In genomic region chr12:63150255-63151060, GRCh38 we compare ENCODE assay signal across 9 cellular contexts. TPM values are rescaled to one million over a fixed set of nuclear protein-coding genes. Genes with fewer than 3 reads are reported as not detected.
A peak's percentile ranks its signal among the peaks of the same experiment; 100 is the strongest.
DNase-seq lines count a peak whose midpoint lies in the region; ATAC-seq lines count a peak whose summit lies in the region.
"Had no signal": no experiment of that assay in that cellular context is flagged by ENCODE, and none has a peak within 500 bp of the region (broad histone marks: within the 10 kb centered on the region; RNA-seq: fewer than 3 reads in every experiment).

No MANE protein-coding gene starts in this region.

- H3K36me3 Mint-ChIP-seq in activated naive CD4-positive, alpha-beta T cell treated with anti-CD3 and anti-CD28 coated beads for 36 hours (ENCODE audit: low read depth) = no peaks in the 10 kb centered on the region
- peaks cover 6% of the 10 kb centered on the region for H3K36me3 Mint-ChIP-seq in activated naive CD4-positive, alpha-beta T cell treated with anti-CD3 and anti-CD28 coated beads, Interleukin-2, amount 10 ng/mL, durations not matched to agents 7 days and 5 days

- no peak overlapping the region for H3K4me3 Mint-ChIP-seq in activated naive CD4-positive, alpha-beta T cell treated with anti-CD3 and anti-CD28 coated beads for 36 hours
- no peak overlapping the region for H3K4me3 Mint-ChIP-seq in activated naive CD4-positive, alpha-beta T cell treated with anti-CD3 and anti-CD28 coated beads, Interleukin-2, amount 10 ng/mL, durations not matched to agents 7 days and 5 days

- no peak overlapping the region for H3K27ac Mint-ChIP-seq in activated naive CD4-positive, alpha-beta T cell treated with anti-CD3 and anti-CD28 coated beads for 36 hours
- H3K27ac Mint-ChIP-seq in activated naive CD4-positive, alpha-beta T cell treated with anti-CD3 and anti-CD28 coated beads, Interleukin-2, amount 10 ng/mL, durations not matched to agents 7 days and 5 days = no peak overlapping the region

- H3K9me3 Mint-ChIP-seq in activated naive CD4-positive, alpha-beta T cell treated with anti-CD3 and anti-CD28 coated beads for 36 hours = no peaks in the 10 kb centered on the region
- no peaks in the 10 kb centered on the region for H3K9me3 Mint-ChIP-seq in activated naive CD4-positive, alpha-beta T cell treated with anti-CD3 and anti-CD28 coated beads, Interleukin-2, amount 10 ng/mL, durations not matched to agents 7 days and 5 days

- H3K27me3 Mint-ChIP-seq in activated naive CD4-positive, alpha-beta T cell treated with anti-CD3 and anti-CD28 coated beads for 36 hours (ENCODE audit: low read depth) = peaks cover 48% of the 10 kb centered on the region
- H3K27me3 Mint-ChIP-seq in activated naive CD4-positive, alpha-beta T cell treated with anti-CD3 and anti-CD28 coated beads, Interleukin-2, amount 10 ng/mL, durations not matched to agents 7 days and 5 days = peaks cover 42% of the 10 kb centered on the region

- CTCF ChIA-PET in activated naive CD4-positive, alpha-beta T cell treated with anti-CD3 and anti-CD28 coated beads for 36 hours (lab: Charles Lee) = interaction anchor here (1.0 to 1.6 kb wide), 4 partner anchors 19 to 138 kb away, joined by 3 to 8 read pairs (median 4); no protein-coding TSS in a partner anchor
- CTCF ChIA-PET in activated naive CD4-positive, alpha-beta T cell treated with anti-CD3 and anti-CD28 coated beads, Interleukin-2, amount 10 ng/mL, durations not matched to agents 7 days and 5 days (lab: Charles Lee) = no interaction called here

- H3K4me1 Mint-ChIP-seq in activated naive CD4-positive, alpha-beta T cell treated with anti-CD3 and anti-CD28 coated beads for 36 hours (ENCODE audit: low read depth) = peaks cover 15% of the 10 kb centered on the region
- H3K4me1 Mint-ChIP-seq in activated naive CD4-positive, alpha-beta T cell treated with anti-CD3 and anti-CD28 coated beads, Interleukin-2, amount 10 ng/mL, durations not matched to agents 7 days and 5 days = peaks cover 10% of the 10 kb centered on the region

- ATAC-seq in HG03095 (IDR thresholded peaks at IDR 0.05; ENCODE audit: unreplicated experiment) (no peak), GM19328 (IDR thresholded peaks at IDR 0.05; ENCODE audit: unreplicated experiment) (no peak)

- intact Hi-C loops in activated naive CD4-positive, alpha-beta T cell treated with anti-CD3 and anti-CD28 coated beads for 36 hours (cut with micrococcal nuclease) = loop anchor here (5.0 kb wide), 1 partner anchor 652 kb away; no protein-coding TSS in a partner anchor

- DNase-seq in activated naive CD4-positive, alpha-beta T cell treated with anti-CD3 and anti-CD28 coated beads for 36 hours = peak; percentile 6
- no peak for DNase-seq in activated naive CD4-positive, alpha-beta T cell treated with anti-CD3 and anti-CD28 coated beads, Interleukin-2, amount 10 ng/mL, durations not matched to agents 7 days and 5 days
- peak; percentile 83 for DNase-seq in ecto neural progenitor cell (ENCODE audit: low spot score)
- DNase-seq in mesenteric fat pad (ENCODE audit: low spot score) = peak; percentile 88
- peak; percentile 42 for DNase-seq in ureter (ENCODE audit: low spot score)
- DNase-seq in NOMO-1 (lab: John Stamatoyannopoulos, UW; ENCODE audit: unreplicated experiment in 2 of 2) = no peak

RNA-seq across cellular contexts. Expression of gene AVPR1A, which starts 0.5 kb away (rescaled TPM):
- total RNA-seq in activated naive CD4-positive, alpha-beta T cell treated with anti-CD3 and anti-CD28 coated beads for 36 hours = not detected
- total RNA-seq in mesenteric fat pad = 12.1 TPM
- 17.2 TPM for total RNA-seq in ureter
- total RNA-seq: LHCN-M2 had no signal

Comparison
In these comparisons a context has a peak if more than half of its experiments do, and no peak if none do; other contexts are left out.
1. DNase-seq: peak in activated naive CD4-positive, alpha-beta T cell treated with anti-CD3 and anti-CD28 coated beads for 36 hours (single experiment), ecto neural progenitor cell (single experiment), mesenteric fat pad (single experiment) and ureter (single experiment); none in activated naive CD4-positive, alpha-beta T cell treated with anti-CD3 and anti-CD28 coated beads, Interleukin-2, amount 10 ng/mL, durations not matched to agents 7 days and 5 days (single experiment) and NOMO-1 (0 of 2).
2. RNA of gene AVPR1A, which starts 0.5 kb away (total RNA-seq): 17.2 TPM in ureter (single experiment) and 12.1 TPM in mesenteric fat pad (single experiment); not detected in activated naive CD4-positive, alpha-beta T cell treated with anti-CD3 and anti-CD28 coated beads for 36 hours; every median in the first group is over 10 times any median in the second.